Comparison of ENCODE assay signal across 13 cellular contexts in genomic region chr4:132332932-132333722, GRCh38.
DNase-seq lines count a peak whose midpoint lies in the region; ATAC-seq and TF ChIP-seq lines count a peak whose summit lies in the region.
"Had no signal": no experiment of that assay in that cellular context is flagged by ENCODE, and none has a peak within 500 bp of the region (broad histone marks: within the 10 kb centered on the region; RNA-seq: fewer than 3 reads in every experiment).

No MANE protein-coding gene starts in this region.

- CTCF ChIA-PET in HEK293T (lab: Yijun Ruan, JAX) = interaction anchor here (1.7 kb wide), 1 partner anchor 10 kb away, joined by 4 read pairs; no protein-coding TSS in a partner anchor

- H3K27me3 ChIP-seq in SU-DHL-6 (ENCODE audit: low read length) (no peaks in the 10 kb centered on the region), foreskin keratinocyte (no peaks in the 10 kb centered on the region), MG63 (no peaks in the 10 kb centered on the region)
- H3K27me3 ChIP-seq: esophagus muscularis mucosa, right atrium auricular region had no signal

- no peak overlapping the region for H3K9ac ChIP-seq in SU-DHL-6 (ENCODE audit: low read length)

- TF ChIP-seq CTCF in SU-DHL-6 (IDR thresholded peaks at IDR 0.05; ENCODE audit: insufficient read depth, low read length, poor library complexity, severe bottlenecking) = peak; percentile 14
- TF ChIP-seq CTCF in foreskin keratinocyte (conservative IDR thresholded peaks at IDR 0.05) = peak; percentile 51

- no peak overlapping the region for H3K4me2 ChIP-seq in SU-DHL-6 (ENCODE audit: low read depth, low read length, poor library complexity, severe bottlenecking)

- in situ Hi-C loops in ACHN (cut with HindIII; ENCODE audit: low pct_ligation_motif_present, low pct_unique_long_range_greater_than_20kb, low sequenced_read_pairs) = no loop called here

- H3F3A ChIP-seq in SU-DHL-6 (ENCODE audit: insufficient read depth) = no peaks in the 10 kb centered on the region

- no peaks in the 10 kb centered on the region for H3K9me2 ChIP-seq in SU-DHL-6 (replicated peaks; ENCODE audit: insufficient read depth, low read length)

- peak; percentile 45 for ATAC-seq in foreskin keratinocyte
- no peak for ATAC-seq in HG03354 (IDR thresholded peaks at IDR 0.05; ENCODE audit: poor library complexity, severe bottlenecking, unreplicated experiment)
- no peak for ATAC-seq in GM21723 (IDR thresholded peaks at IDR 0.05; ENCODE audit: unreplicated experiment)
- ATAC-seq in HG02759 (IDR thresholded peaks at IDR 0.05; ENCODE audit: unreplicated experiment) = no peak
- ATAC-seq: lower lobe of right lung, Right ventricle myocardium inferior had no signal

- DNase-seq in ACHN (peak; percentile 24), HEK293T (ENCODE audit: extremely low spot score) (peak; percentile 9), foreskin keratinocyte (peak; percentile 34 to 72), MG63 (no peak)
- DNase-seq: activated CD4-positive, alpha-beta memory T cell treated with anti-CD3 and anti-CD28 coated beads, Interleukin-2, amount 10 ng/mL, durations not matched to agents 7 days and 5 days; lower lobe of right lung had no signal

- no peak overlapping the region for H3K27ac ChIP-seq in SU-DHL-6 (ENCODE audit: low read depth, low read length)
- H3K27ac ChIP-seq in foreskin keratinocyte = no peak overlapping the region
- H3K27ac ChIP-seq: esophagus muscularis mucosa, lower lobe of right lung, right atrium auricular region had no signal

- peaks cover 9% of the 10 kb centered on the region for H3K4me1 ChIP-seq in foreskin keratinocyte
- H3K4me1 ChIP-seq: esophagus muscularis mucosa, lower lobe of right lung, right atrium auricular region had no signal

- POLR2A ChIA-PET in HEK293T (lab: Yijun Ruan, JAX) = no interaction called here

- H3K9me3 ChIP-seq in SU-DHL-6 (ENCODE audit: insufficient read depth, low read length) (no peaks in the 10 kb centered on the region), MG63 (no peaks in the 10 kb centered on the region)
- H3K9me3 ChIP-seq: esophagus muscularis mucosa, lower lobe of right lung, right atrium auricular region had no signal

- H3K36me3 ChIP-seq in SU-DHL-6 (ENCODE audit: low read length) = no peaks in the 10 kb centered on the region
- no peaks in the 10 kb centered on the region for H3K36me3 ChIP-seq in MG63
- H3K36me3 ChIP-seq: esophagus muscularis mucosa, lower lobe of right lung, right atrium auricular region had no signal

- H4K20me1 ChIP-seq in SU-DHL-6 (ENCODE audit: low read depth, low read length) = no peaks in the 10 kb centered on the region

- H3K4me3 ChIP-seq in SU-DHL-6 (ENCODE audit: insufficient read depth, low read length, poor library complexity, severe bottlenecking) (no peak overlapping the region), MG63 (no peak overlapping the region)
- H3K4me3 ChIP-seq: esophagus muscularis mucosa, lower lobe of right lung, right atrium auricular region had no signal

- no peak overlapping the region for H2AFZ ChIP-seq in SU-DHL-6 (ENCODE audit: low read depth, low read length, severe bottlenecking)

- H3K79me2 ChIP-seq in SU-DHL-6 (ENCODE audit: insufficient read depth, low read length) = no peaks in the 10 kb centered on the region

TF ChIP-seq in HEK293T, 16 proteins besides CTCF, POLR2A, EP300 and RAD21:
- TF ChIP-seq ARNT (IDR thresholded peaks at IDR 0.05) = no peak
- TF ChIP-seq CTBP1 (IDR thresholded peaks at IDR 0.05; ENCODE audit: borderline replicate concordance) = no peak
- TF ChIP-seq L3MBTL2 (conservative IDR thresholded peaks at IDR 0.05) = no peak
- no peak for TF ChIP-seq SP1 (IDR thresholded peaks at IDR 0.05)
